In genomic region chr6:106300944-106301343, GRCh38 we compare ENCODE assay signal across 8 cellular contexts. TPM values are rescaled to one million over a fixed set of nuclear protein-coding genes. Genes with fewer than 3 reads are reported as not detected.
DNase-seq lines count a peak whose midpoint lies in the region; ATAC-seq, FAIRE-seq and TF ChIP-seq lines count a peak whose summit lies in the region.

No MANE protein-coding gene starts in this region.

- H3K4me3 ChIP-seq in fibroblast of lung (replicated peaks in 1 of 4; ENCODE audit: control extremely low read depth in 1 of 4, insufficient read depth in 1 of 4, low read depth in 3 of 4, low read length in 4 of 4): no peak overlapping the region
- no peak overlapping the region for H3K4me3 ChIP-seq in lower leg skin (ENCODE audit: low read depth, poor library complexity, severe bottlenecking)

- no peaks in the 10 kb centered on the region for H3K9me3 ChIP-seq in fibroblast of lung (ENCODE audit: control insufficient read depth, insufficient read depth, low read depth, low read length)

- no peak overlapping the region for H3K4me2 ChIP-seq in fibroblast of lung (ENCODE audit: extremely low read depth, insufficient read depth, low read length)

- no peak overlapping the region for H3K27ac ChIP-seq in fibroblast of lung (ENCODE audit: insufficient read depth, low read length)

- peaks cover 7% of the 10 kb centered on the region for H3K79me2 ChIP-seq in fibroblast of lung (ENCODE audit: control insufficient read depth, insufficient read depth, low read length)

- DNase-seq in Right ventricle myocardium superior (no peak), left ventricle myocardium superior (no peak), RCC 7860 (ENCODE audit: low spot score) (peak; percentile 27), fibroblast of lung (ENCODE audit: low read depth in 2 of 2) (peak; percentile 37 to 74), superior temporal gyrus (ENCODE audit: extremely low spot score) (peak; percentile 78), lower leg skin (ENCODE audit: low spot score in 2 of 2) (no peak), mesenteric fat pad (ENCODE audit: low spot score) (no peak)

- no peak for TF ChIP-seq POLR2A in lower leg skin (IDR thresholded peaks at IDR 0.05)

- WGBS in lower leg skin, 2 donors: 62 to 68% methylated on average over 3 of the region's 3 CpGs

- peak; percentile 40 to 54 for TF ChIP-seq CTCF in fibroblast of lung (conservative IDR thresholded peaks at IDR 0.05 in 1 of 2, IDR thresholded peaks at IDR 0.05 in 1 of 2; ENCODE audit: low read depth in 1 of 2, low read length in 2 of 2)
- TF ChIP-seq CTCF in lower leg skin (IDR thresholded peaks at IDR 0.05): no peak

- H4K20me1 ChIP-seq in fibroblast of lung (ENCODE audit: control insufficient read depth, extremely low read depth, insufficient read depth, low read length): no peaks in the 10 kb centered on the region

- no peak overlapping the region for H2AFZ ChIP-seq in fibroblast of lung (ENCODE audit: low read length)

- FAIRE-seq in RCC 7860 (lab: Jason Lieb, UNC): peak; percentile 76

- intact Hi-C loops in Right ventricle myocardium superior (cut with DNase I): loop anchor here (5.0 kb wide), 1 partner anchor 569 kb away; no protein-coding TSS in a partner anchor
- intact Hi-C loops in left ventricle myocardium superior (cut with micrococcal nuclease): loop anchor here (5.0 kb wide), 1 partner anchor 869 kb away; no protein-coding TSS in a partner anchor
- intact Hi-C loops in lower leg skin (cut with DNase I; ENCODE audit: low total_unique reads): no loop called here

- H3K36me3 ChIP-seq in fibroblast of lung (ENCODE audit: control insufficient read depth, insufficient read depth, low read length): no peaks in the 10 kb centered on the region

- H3K9ac ChIP-seq in fibroblast of lung (ENCODE audit: insufficient read depth, low read length): no peak overlapping the region

- ATAC-seq in Right ventricle myocardium superior (ENCODE audit: poor library complexity) (peak; percentile 56), left ventricle myocardium superior (no peak), HG02678 (IDR thresholded peaks at IDR 0.05; ENCODE audit: unreplicated experiment) (no peak)

- no peaks in the 10 kb centered on the region for H3K27me3 ChIP-seq in fibroblast of lung (ENCODE audit: control insufficient read depth, insufficient read depth, low read length)

- no peaks in the 10 kb centered on the region for H3K4me1 ChIP-seq in fibroblast of lung (ENCODE audit: control insufficient read depth, extremely low read depth, insufficient read depth, low read length)

RNA-seq across cellular contexts. Expression of gene ATG5, which starts 24.6 kb away (rescaled TPM):
- 14.8 TPM for total RNA-seq in Right ventricle myocardium superior
- 16.6 TPM for total RNA-seq in left ventricle myocardium superior
- 63.4 and 64.7 TPM in 2 replicates for total RNA-seq in fibroblast of lung
- polyA plus RNA-seq in fibroblast of lung: 33.3 and 38.6 TPM in 2 replicates
- polyA plus RNA-seq in fibroblast of lung (2012): 22.9 and 23.3 TPM in 2 replicates
- 2.3 and 8.2 TPM in 2 replicates for polyA minus RNA-seq in fibroblast of lung (ENCODE audit: low replicate concordance)
- total RNA-seq in lower leg skin: 10 to 100 TPM; 15.5 to 19.4 (median 16.7) TPM
- total RNA-seq in mesenteric fat pad: 31.2 TPM

RNA-seq across cellular contexts. Expression of gene CRYBG1, which starts 59.6 kb away (rescaled TPM):
- 1.6 TPM for total RNA-seq in Right ventricle myocardium superior
- total RNA-seq in left ventricle myocardium superior: 2.0 TPM
- total RNA-seq in fibroblast of lung: 2.1 and 10.1 TPM in 2 replicates
- polyA plus RNA-seq in fibroblast of lung: 4.3 and 6.3 TPM in 2 replicates
- polyA plus RNA-seq in fibroblast of lung (2012): 4.4 and 5.4 TPM in 2 replicates
- polyA minus RNA-seq in fibroblast of lung (ENCODE audit: low replicate concordance): 2.7 and 3.4 TPM in 2 replicates
- 100 to 1,000 TPM; 102 to 127 (median 125) TPM for total RNA-seq in lower leg skin
- 27.4 TPM for total RNA-seq in mesenteric fat pad

Comparison
In these comparisons a context has a peak if more than half of its experiments do, and no peak if none do; other contexts are left out.
1. DNase-seq: peak in RCC 7860 (single experiment), fibroblast of lung (2 of 2) and superior temporal gyrus (single experiment); none in Right ventricle myocardium superior (single experiment), left ventricle myocardium superior (single experiment), lower leg skin (0 of 2) and mesenteric fat pad (single experiment).
2. CTCF ChIP-seq: peak in fibroblast of lung (2 of 2); none in lower leg skin (0 of 3).